Comparison of ENCODE assay signal across 35 cellular contexts in the genomic region with DNA sequence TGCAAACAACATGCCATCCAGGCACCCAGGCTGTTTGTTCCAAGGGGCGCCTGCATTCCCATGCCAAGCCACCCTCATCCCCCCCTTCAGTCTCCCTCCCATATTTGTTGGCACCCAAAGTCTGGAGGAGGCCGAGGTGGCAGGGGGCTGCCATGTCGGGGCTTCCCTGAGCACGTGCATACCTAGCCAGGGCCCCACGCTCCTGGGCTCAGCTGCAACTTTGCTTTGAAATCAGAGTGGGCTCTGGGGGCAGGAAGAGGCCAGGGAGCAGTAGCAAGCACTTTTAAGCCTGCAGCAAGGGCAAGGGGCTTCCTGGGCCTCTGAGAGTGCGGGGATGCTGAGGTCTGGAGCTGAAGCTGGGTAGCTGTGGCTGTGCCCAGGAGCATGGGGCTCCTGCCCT.
"Had no signal": no experiment of that assay in that cellular context is flagged by ENCODE, and none has a peak within 500 bp of the region (broad histone marks: within the 10 kb centered on the region; RNA-seq: fewer than 3 reads in every experiment).

No MANE protein-coding gene starts in this region.

- H3K27ac ChIP-seq: KMS-11 had no signal

- H3K27me3 ChIP-seq: MG63 had no signal

- DNase-seq: Karpas-422, Kasumi-1, KBM-7, KG1, MG63, MM.1S, MV-4-11, NCI-H1048, NCI-H1092, NCI-H1092 treated with DMSO at 0.1 percent for 48 hours, NCI-H1105, NCI-H1105 treated with DMSO at 0.1 percent for 48 hours, NCI-H1417, NCI-H1417 treated with DMSO at 0.1 percent for 48 hours, NCI-H1436, NCI-H1436 treated with DMSO at 0.1 percent for 48 hours, NCI-H146, NCI-H1694, NCI-H1694 treated with DMSO at 0.1 percent for 48 hours, NCI-H187, NCI-H187 treated with DMSO at 0.1 percent for 48 hours, NCI-H1930, NCI-H2029, NCI-H2029 treated with DMSO at 0.1 percent for 48 hours, NCI-H2081, NCI-H2081 treated with DMSO at 0.1 percent for 48 hours, NCI-H2107, NCI-H2171, NCI-H2171 treated with DMSO at 0.1 percent for 48 hours, NCI-H2227 treated with DMSO at 0.1 percent for 48 hours, NCI-H226, NCI-H345, NCI-H446, NCI-H446 treated with DMSO at 0.1 percent for 48 hours had no signal

- H3K4me3 ChIP-seq: MG63 had no signal

- H3K4me2 ChIP-seq: KMS-11 had no signal

- H3K9me3 ChIP-seq: MG63 had no signal

- H3K36me3 ChIP-seq: MG63 had no signal

- H3K9ac ChIP-seq: KMS-11 had no signal
